ENCODE assay signal across 22 cellular contexts in the genomic region with DNA sequence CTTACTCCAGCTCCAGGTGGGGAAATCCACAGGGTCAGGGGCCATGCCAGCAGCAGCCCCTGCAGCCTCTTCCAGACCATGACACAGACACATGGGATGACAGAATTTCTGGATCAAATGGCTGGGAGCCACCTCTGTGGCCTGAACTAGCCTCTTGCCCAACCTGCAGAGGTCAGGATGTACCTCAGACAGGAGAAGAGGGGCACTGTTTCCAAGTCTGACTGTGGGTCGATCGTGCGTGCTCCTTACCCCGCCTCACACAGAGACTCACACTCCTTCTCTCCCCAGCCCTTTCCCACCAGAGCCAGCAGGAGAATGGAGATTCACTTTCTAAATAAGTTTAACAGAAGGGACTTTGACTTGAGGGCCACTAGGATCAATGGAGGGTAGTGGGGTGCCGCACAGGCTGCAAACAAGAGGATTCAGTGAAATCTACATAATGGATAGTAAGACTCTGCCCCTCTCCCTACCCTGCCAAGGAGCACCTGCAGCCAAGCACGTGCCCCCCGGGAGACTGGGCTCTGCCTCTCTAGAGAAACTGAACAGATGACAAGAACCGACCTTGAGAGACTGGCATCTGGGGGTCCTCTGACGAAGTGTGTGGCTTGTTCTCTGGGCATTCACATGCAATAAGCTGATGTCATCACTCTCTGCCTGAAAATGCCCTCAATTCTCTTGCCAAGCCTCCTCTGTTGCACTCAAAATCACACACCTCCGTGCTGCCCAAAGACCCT.
DNase-seq lines count a peak whose midpoint lies in the region; ATAC-seq and TF ChIP-seq lines count a peak whose summit lies in the region.
"Had no signal": no experiment of that assay in that cellular context is flagged by ENCODE, and none has a peak within 500 bp of the region (broad histone marks: within the 10 kb centered on the region; RNA-seq: fewer than 3 reads in every experiment).

No MANE protein-coding gene starts in this region.

- no peak overlapping the region for H2BK12ac ChIP-seq in neuronal stem cell (ENCODE audit: low read length)

- no CpG with 5 or more reads among the region's 10 CpGs for WGBS in neuronal stem cell (ENCODE audit: extremely low coverage in 2 of 2, insufficient read length in 2 of 2, insufficient replicate concordance in 1 of 2), 2 donors

- CTCF ChIA-PET in HEK293 (lab: Yijun Ruan, JAX) (no interaction called here), WTC11 (lab: Charles Lee) (no interaction called here)

- DNase-seq in WTC11 (ENCODE audit: low spot score) (no peak), neuronal stem cell (ENCODE audit: low spot score) (no peak), cardiac septum (ENCODE audit: low spot score) (no peak), NCI-H1105 (lab: John Stamatoyannopoulos, UW) (no peak)
- DNase-seq: ACHN; C1 segment of cervical spinal cord; CD8-positive, alpha-beta memory T cell; EL; Karpas-422; MV-4-11; NCI-H1417; NCI-H187; NCI-H226; NCI-H510A treated with DMSO at 0.1 percent for 48 hours; NCI-H774; SJCRH30; T-helper 1 cell had no signal

- peaks cover 0 to 12% (median 7%) of the 10 kb centered on the region in 10 experiments; a peak in 8 of 20 replicates for H3K4me1 ChIP-seq in BLaER1 treated with 17β-estradiol and CSF1 and Interleukin-3, amounts not matched to agents 10 nM and 100 nM
- H3K4me1 ChIP-seq in HEK293 (ENCODE audit: control insufficient read depth, insufficient read depth, low read length) = no peaks in the 10 kb centered on the region
- no peaks in the 10 kb centered on the region for H3K4me1 ChIP-seq in neuronal stem cell (ENCODE audit: control insufficient read depth in 2 of 2, insufficient read depth in 1 of 2, low read depth in 1 of 2, low read length in 2 of 2)
- H3K4me1 ChIP-seq: HAP-1, SJCRH30 had no signal

- no peaks in the 10 kb centered on the region for H3K9me3 Mint-ChIP-seq in WTC11
- H3K9me3 Mint-ChIP-seq: CD8-positive, alpha-beta memory T cell had no signal

- H2AK5ac ChIP-seq in neuronal stem cell (ENCODE audit: low read depth, low read length) = no peak overlapping the region

- no peak overlapping the region for H3K4me3 ChIP-seq in BLaER1 treated with 17β-estradiol and CSF1 and Interleukin-3, amounts not matched to agents 10 nM and 100 nM
- H3K4me3 ChIP-seq in HEK293 (ENCODE audit: low read depth, low read length) = no peak overlapping the region
- H3K4me3 ChIP-seq in neuronal stem cell (ENCODE audit: low read length in 2 of 2) = no peak overlapping the region
- H3K4me3 ChIP-seq: HAP-1, SJCRH30 had no signal

- H3K27me3 Mint-ChIP-seq in WTC11 (ENCODE audit: low read depth) = no peaks in the 10 kb centered on the region
- H3K27me3 Mint-ChIP-seq: IgD-negative memory B cell had no signal

- no peak overlapping the region for H2BK15ac ChIP-seq in neuronal stem cell (ENCODE audit: low read length)

- H2BK5ac ChIP-seq in neuronal stem cell (ENCODE audit: low read length) = peak overlapping the region; percentile 4

- no peak for TF ChIP-seq CTCF in HEK293 (tag by site-specific recombination; IDR thresholded peaks at IDR 0.05)
- no peak for TF ChIP-seq CTCF in WTC11 (IDR thresholded peaks at IDR 0.05)

- no peak overlapping the region for H3K18ac ChIP-seq in neuronal stem cell (ENCODE audit: low read length)

- no peaks in the 10 kb centered on the region for H4K20me1 ChIP-seq in BLaER1 treated with 17β-estradiol and CSF1 and Interleukin-3, amounts not matched to agents 10 nM and 100 nM

- no peaks in the 10 kb centered on the region for H3K27me3 ChIP-seq in BLaER1 treated with 17β-estradiol and CSF1 and Interleukin-3, amounts not matched to agents 10 nM and 100 nM
- H3K27me3 ChIP-seq in neuronal stem cell (ENCODE audit: control insufficient read depth in 3 of 3, insufficient read depth in 3 of 3, low read depth in 1 of 3, low read length in 3 of 3) = peaks cover 0 to 28% (median 0%) of the 10 kb centered on the region in 3 experiments
- H3K27me3 ChIP-seq: SJCRH30 had no signal

- ATAC-seq in WTC11 (peak; percentile 43; the same call in 1 of the 2 replicates), HG03442 (IDR thresholded peaks at IDR 0.05; ENCODE audit: unreplicated experiment) (no peak)

- H3K4ac ChIP-seq in neuronal stem cell (ENCODE audit: low read length) = no peak overlapping the region

- H3K23ac ChIP-seq in neuronal stem cell (ENCODE audit: low read depth, low read length, poor library complexity) = no peak overlapping the region

- no peak overlapping the region for H2BK120ac ChIP-seq in neuronal stem cell (ENCODE audit: low read depth, low read length)

- H4K91ac ChIP-seq in neuronal stem cell (ENCODE audit: low read depth, low read length, poor library complexity) = peak overlapping the region; percentile 41

- H3K79me1 ChIP-seq in neuronal stem cell (ENCODE audit: low read depth, low read length) = no peaks in the 10 kb centered on the region

- no peaks in the 10 kb centered on the region for H3K9me3 ChIP-seq in BLaER1 treated with 17β-estradiol and CSF1 and Interleukin-3, amounts not matched to agents 10 nM and 100 nM (replicated peaks in 1 of 11)
- H3K9me3 ChIP-seq in HEK293 (ENCODE audit: control insufficient read depth, insufficient read depth, low read depth, low read length) = no peaks in the 10 kb centered on the region
- H3K9me3 ChIP-seq in neuronal stem cell (replicated peaks in 1 of 2; ENCODE audit: control insufficient read depth in 2 of 2, insufficient read depth in 1 of 2, low read depth in 1 of 2, low read length in 2 of 2) = no peaks in the 10 kb centered on the region
- H3K9me3 ChIP-seq: HAP-1, SJCRH30 had no signal

- no peak overlapping the region for H3K27ac ChIP-seq in BLaER1 treated with 17β-estradiol and CSF1 and Interleukin-3, amounts not matched to agents 10 nM and 100 nM
- no peak overlapping the region for H3K27ac ChIP-seq in HEK293 (ENCODE audit: extremely low read depth, low read depth, low read length)
- H3K27ac ChIP-seq in neuronal stem cell (replicated peaks; ENCODE audit: low read length) = no peak overlapping the region
- H3K27ac ChIP-seq: SJCRH30 had no signal

- no peak overlapping the region for H3K9ac ChIP-seq in BLaER1 treated with 17β-estradiol and CSF1 and Interleukin-3, amounts not matched to agents 10 nM and 100 nM
- H3K9ac ChIP-seq in neuronal stem cell (ENCODE audit: low read depth, low read length, poor library complexity) = peak overlapping the region; percentile 9

- H3K36me3 ChIP-seq in BLaER1 treated with 17β-estradiol and CSF1 and Interleukin-3, amounts not matched to agents 10 nM and 100 nM = no peaks in the 10 kb centered on the region
- no peaks in the 10 kb centered on the region for H3K36me3 ChIP-seq in HEK293 (ENCODE audit: control insufficient read depth in 2 of 2, insufficient read depth in 1 of 2, low read length in 2 of 2)
- H3K36me3 ChIP-seq in neuronal stem cell (replicated peaks in 1 of 2; ENCODE audit: control insufficient read depth in 2 of 2, insufficient read depth in 2 of 2, low read length in 2 of 2) = no peaks in the 10 kb centered on the region
- H3K36me3 ChIP-seq: HAP-1, SJCRH30 had no signal

- intact Hi-C loops in cardiac septum (cut with DNase I) = no loop called here

- no peak overlapping the region for H4K8ac ChIP-seq in neuronal stem cell (ENCODE audit: low read depth, low read length)

- H3K4me1 Mint-ChIP-seq in WTC11 = peaks cover 21% of the 10 kb centered on the region
- H3K4me1 Mint-ChIP-seq: CD8-positive, alpha-beta memory T cell; IgD-negative memory B cell had no signal

- no peak overlapping the region for H3K14ac ChIP-seq in neuronal stem cell (ENCODE audit: low read length)

- POLR2A ChIA-PET in HEK293 (lab: Yijun Ruan, JAX) = no interaction called here
- POLR2A ChIA-PET in WTC11 (lab: Charles Lee) = no interaction called here

- H3K4me3 Mint-ChIP-seq in WTC11 = no peak overlapping the region
- H3K4me3 Mint-ChIP-seq: CD8-positive, alpha-beta memory T cell; IgD-negative memory B cell had no signal

- H3K4me2 ChIP-seq in BLaER1 treated with 17β-estradiol and CSF1 and Interleukin-3, amounts not matched to agents 10 nM and 100 nM = peak overlapping the region in 7 of 11 experiments; percentile 1 to 43 (median 20); a peak in 7 of 22 replicates
- no peak overlapping the region for H3K4me2 ChIP-seq in neuronal stem cell (ENCODE audit: insufficient read depth, low read length, poor library complexity, severe bottlenecking)

- H3K36me3 Mint-ChIP-seq in WTC11 = no peaks in the 10 kb centered on the region
- H3K36me3 Mint-ChIP-seq: IgD-negative memory B cell had no signal

- H2AFZ ChIP-seq in neuronal stem cell (ENCODE audit: low read length) = no peak overlapping the region

- H3K27ac Mint-ChIP-seq in WTC11 = no peak overlapping the region; the same call in 1 of the 2 replicates
- H3K27ac Mint-ChIP-seq: CD8-positive, alpha-beta memory T cell; IgD-negative memory B cell had no signal

TF ChIP-seq in HEK293, 187 proteins besides CTCF, POLR2A, EP300 and RAD21:
- TF ChIP-seq PRDM1 (tag by site-specific recombination; IDR thresholded peaks at IDR 0.05) (peak; percentile 5; the same call in 1 of the 2 replicates), MYNN (tag by site-specific recombination; IDR thresholded peaks at IDR 0.05; ENCODE audit: borderline replicate concordance) (no peak)

TF ChIP-seq in WTC11, 78 proteins besides CTCF, POLR2A, EP300 and RAD21 (continues in another document):
- TF ChIP-seq FOXP1 (CRISPR knock-in tag; IDR thresholded peaks at IDR 0.05; ENCODE audit: borderline replicate concordance) = no peak
- TF ChIP-seq, protein P1, sequence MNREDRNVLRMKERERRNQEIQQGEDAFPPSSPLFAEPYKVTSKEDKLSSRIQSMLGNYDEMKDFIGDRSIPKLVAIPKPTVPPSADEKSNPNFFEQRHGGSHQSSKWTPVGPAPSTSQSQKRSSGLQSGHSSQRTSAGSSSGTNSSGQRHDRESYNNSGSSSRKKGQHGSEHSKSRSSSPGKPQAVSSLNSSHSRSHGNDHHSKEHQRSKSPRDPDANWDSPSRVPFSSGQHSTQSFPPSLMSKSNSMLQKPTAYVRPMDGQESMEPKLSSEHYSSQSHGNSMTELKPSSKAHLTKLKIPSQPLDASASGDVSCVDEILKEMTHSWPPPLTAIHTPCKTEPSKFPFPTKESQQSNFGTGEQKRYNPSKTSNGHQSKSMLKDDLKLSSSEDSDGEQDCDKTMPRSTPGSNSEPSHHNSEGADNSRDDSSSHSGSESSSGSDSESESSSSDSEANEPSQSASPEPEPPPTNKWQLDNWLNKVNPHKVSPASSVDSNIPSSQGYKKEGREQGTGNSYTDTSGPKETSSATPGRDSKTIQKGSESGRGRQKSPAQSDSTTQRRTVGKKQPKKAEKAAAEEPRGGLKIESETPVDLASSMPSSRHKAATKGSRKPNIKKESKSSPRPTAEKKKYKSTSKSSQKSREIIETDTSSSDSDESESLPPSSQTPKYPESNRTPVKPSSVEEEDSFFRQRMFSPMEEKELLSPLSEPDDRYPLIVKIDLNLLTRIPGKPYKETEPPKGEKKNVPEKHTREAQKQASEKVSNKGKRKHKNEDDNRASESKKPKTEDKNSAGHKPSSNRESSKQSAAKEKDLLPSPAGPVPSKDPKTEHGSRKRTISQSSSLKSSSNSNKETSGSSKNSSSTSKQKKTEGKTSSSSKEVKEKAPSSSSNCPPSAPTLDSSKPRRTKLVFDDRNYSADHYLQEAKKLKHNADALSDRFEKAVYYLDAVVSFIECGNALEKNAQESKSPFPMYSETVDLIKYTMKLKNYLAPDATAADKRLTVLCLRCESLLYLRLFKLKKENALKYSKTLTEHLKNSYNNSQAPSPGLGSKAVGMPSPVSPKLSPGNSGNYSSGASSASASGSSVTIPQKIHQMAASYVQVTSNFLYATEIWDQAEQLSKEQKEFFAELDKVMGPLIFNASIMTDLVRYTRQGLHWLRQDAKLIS (CRISPR knock-in tag; IDR thresholded peaks at IDR 0.05; ENCODE audit: borderline replicate concordance) = no peak
